10 cellular contexts compared by ENCODE assay signal in the genomic region with DNA sequence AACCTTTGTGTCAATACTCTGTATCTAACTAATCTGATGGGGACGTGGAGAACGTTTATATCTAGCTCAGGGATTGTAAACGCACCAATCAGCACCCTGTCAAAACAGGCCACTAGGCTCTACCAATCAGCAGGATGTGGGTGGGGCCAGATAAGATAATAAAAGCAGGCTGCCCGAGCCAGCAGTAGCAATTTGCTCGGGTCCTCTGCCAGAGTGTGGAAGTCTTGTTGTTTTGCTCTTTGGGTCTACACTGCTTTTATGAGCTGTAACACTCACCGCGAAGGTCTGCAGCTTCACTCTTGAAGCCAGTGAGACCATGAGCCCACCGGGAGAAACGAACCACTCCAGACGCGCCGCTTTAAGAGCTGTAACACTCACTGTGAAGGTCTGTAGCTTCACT. TPM values are rescaled to one million over a fixed set of nuclear protein-coding genes. Genes with fewer than 3 reads are reported as not detected.
A peak's percentile ranks its signal among the peaks of the same experiment; 100 is the strongest.
DNase-seq lines count a peak whose midpoint lies in the region; ATAC-seq, FAIRE-seq and TF ChIP-seq lines count a peak whose summit lies in the region.
"Not testable (repeated sequence)": the region's sequence is repeated elsewhere in the genome, so short reads cannot be mapped to it uniquely, and the experiment has no call there.
"Had no signal": no experiment of that assay in that cellular context is flagged by ENCODE, and none has a peak within 500 bp of the region (broad histone marks: within the 10 kb centered on the region; RNA-seq: fewer than 3 reads in every experiment).

No MANE protein-coding gene starts in this region.

- peak; percentile 37 to 54; a peak in 2 of 4 replicates for TF ChIP-seq POLR2A in HepG2 (IDR thresholded peaks at IDR 0.05; ENCODE audit: insufficient read depth in 1 of 2, low read depth in 2 of 2, low read length in 2 of 2)

- DNase-seq in OCI-M1 (lab: John Stamatoyannopoulos, UW) (peak; percentile 36), cerebellar cortex (ENCODE audit: low spot score) (peak; percentile 21)
- not testable (repeated sequence) for DNase-seq in WTC11 (ENCODE audit: low spot score); HepG2 (ENCODE audit: low spot score); neural progenitor cell (ENCODE audit: low spot score)

- H4K20me1 ChIP-seq in HepG2 (ENCODE audit: insufficient read depth, low read length); neural progenitor cell (ENCODE audit: low read depth): not testable (repeated sequence)

- TF ChIP-seq EP300 in HepG2 (IDR thresholded peaks at IDR 0.05; ENCODE audit: low read depth in 2 of 2, low read length in 2 of 2); HepG2 (CRISPR knock-in tag; IDR thresholded peaks at IDR 0.05; ENCODE audit: borderline replicate concordance): not testable (repeated sequence)

- H3K27me3 ChIP-seq in HUES6 (ENCODE audit: control insufficient read depth, insufficient read depth, low read length); HepG2 (ENCODE audit: control insufficient read depth in 1 of 2, insufficient read depth in 2 of 2, low read length in 2 of 2); neural progenitor cell: not testable (repeated sequence)

- H3K9me3 ChIP-seq in HUES6 (ENCODE audit: control insufficient read depth, insufficient read depth, low read depth, low read length); HepG2 (ENCODE audit: low read length); neural progenitor cell (ENCODE audit: low read depth): not testable (repeated sequence)

- H3K9ac ChIP-seq in HUES6 (ENCODE audit: low read length); HepG2 (ENCODE audit: insufficient read depth, low read depth, low read length); neural progenitor cell: not testable (repeated sequence)

- not testable (repeated sequence) for H3K4me3 Mint-ChIP-seq in WTC11, neural progenitor cell

- ATAC-seq in WTC11, HepG2: not testable (repeated sequence)

- H2AFZ ChIP-seq in HepG2 (ENCODE audit: low read length); neural progenitor cell (replicated peaks): not testable (repeated sequence)

- H3K4me1 Mint-ChIP-seq in WTC11, neural progenitor cell: not testable (repeated sequence)

- intact Hi-C loops in HepG2 (cut with micrococcal nuclease; ENCODE audit: unreplicated experiment), result not testable (repeated sequence)

- not testable (repeated sequence) for H3K27ac Mint-ChIP-seq in WTC11
- H3K27ac Mint-ChIP-seq in neural progenitor cell, result peak overlapping the region; percentile 91

- peaks cover 11% of the 10 kb centered on the region for H3K36me3 Mint-ChIP-seq in WTC11
- H3K36me3 Mint-ChIP-seq in neural progenitor cell, result not testable (repeated sequence)

- H3K9me3 Mint-ChIP-seq in WTC11, result peaks cover 11% of the 10 kb centered on the region
- not testable (repeated sequence) for H3K9me3 Mint-ChIP-seq in neural progenitor cell

- in situ Hi-C loops in HepG2 (cut with HindIII; ENCODE audit: extremely low pct_ligation_motif_present, low pct_unique_long_range_greater_than_20kb), result not testable (repeated sequence)

- 72% methylated on average over 12 of the region's 12 CpGs for WGBS in HepG2 (ENCODE audit: low lambda C conversion rate)

- not testable (repeated sequence) for H3K4me1 ChIP-seq in HUES6 (ENCODE audit: control insufficient read depth, insufficient read depth, low read length); neural progenitor cell
- H3K4me1 ChIP-seq in HepG2 (ENCODE audit: insufficient read depth, low read length), result peaks cover 20% of the 10 kb centered on the region

- BruUV-seq in HepG2 (replicated peaks; lab: Mats Ljungman, UMichigan), result not testable (repeated sequence)

- peak overlapping the region; percentile 3; the same call in 1 of the 2 replicates for H3K4me3 ChIP-seq in HUES6 (ENCODE audit: low read depth, low read length)
- not testable (repeated sequence) for H3K4me3 ChIP-seq in HepG2 (replicated peaks in 1 of 3; ENCODE audit: insufficient read depth in 1 of 3, low read depth in 2 of 3, low read length in 3 of 3); neural progenitor cell

- not testable (repeated sequence) for H3K27ac ChIP-seq in HUES6 (ENCODE audit: low read depth, low read length); HepG2 (ENCODE audit: extremely low read length, insufficient read depth, low read length); neural progenitor cell

- not testable (repeated sequence) for TF ChIP-seq RAD21 in HepG2 (CRISPR knock-in tag; IDR thresholded peaks at IDR 0.05)

- 0 out of 2 replicates have a peak overlapping the region, but pooled peaks have one; percentile 18 for H3K4me2 ChIP-seq in HepG2 (ENCODE audit: low read depth, low read length)
- not testable (repeated sequence) for H3K4me2 ChIP-seq in neural progenitor cell

- CTCF ChIA-PET in WTC11 (lab: Charles Lee), result interaction anchor here (0.7 to 2.4 kb wide), 3 partner anchors 13 to 88 kb away, joined by 3 to 6 read pairs (median 3); partner anchors contain the start of gene COL26A1
- CTCF ChIA-PET in HepG2 (lab: Yijun Ruan, JAX; ENCODE audit: low intra/inter-chr PET ratio, low total read pairs), result not testable (repeated sequence)

- H3K79me2 ChIP-seq in HepG2 (ENCODE audit: insufficient read depth, low read length); neural progenitor cell (ENCODE audit: low read depth): not testable (repeated sequence)

- POLR2A ChIA-PET in WTC11 (lab: Charles Lee), result interaction anchor here (0.6 kb wide), 1 partner anchor 88 kb away, joined by 8 read pairs; no protein-coding TSS in a partner anchor
- POLR2A ChIA-PET in HepG2 (lab: Yijun Ruan, JAX), result not testable (repeated sequence)

- not testable (repeated sequence) for FAIRE-seq in HepG2 (lab: Jason Lieb, UNC)

- not testable (repeated sequence) for H3K36me3 ChIP-seq in HUES6 (ENCODE audit: control insufficient read depth, insufficient read depth, low read length); HepG2 (replicated peaks in 1 of 2; ENCODE audit: control insufficient read depth in 1 of 2, insufficient read depth in 2 of 2, low read length in 2 of 2); neural progenitor cell

- H3K27me3 Mint-ChIP-seq in WTC11 (ENCODE audit: low read depth); neural progenitor cell (ENCODE audit: insufficient read depth, low read depth): not testable (repeated sequence)

- not testable (repeated sequence) for H3F3A ChIP-seq in neural progenitor cell (ENCODE audit: low read depth)

- TF ChIP-seq CTCF in WTC11 (IDR thresholded peaks at IDR 0.05); HepG2 (CRISPR knock-in tag; IDR thresholded peaks at IDR 0.05); neural progenitor cell (IDR thresholded peaks at IDR 0.05): not testable (repeated sequence)

RNA-seq across cellular contexts. Expression of gene COL26A1, which starts 13.4 kb away (rescaled TPM):
- total RNA-seq in WTC11 (2021) (64.4 to 70.9 TPM (median 67.0 TPM) in 3 replicates), HepG2 (2016; rRNA removed; fragmentation: Illumina TruSeq; extraction: Trizol) (3.9 and 9.2 TPM in 2 replicates), neural progenitor cell (ENCODE audit: low replicate concordance) (26.7 and 80.0 TPM in 2 replicates)
- 0.62 and 0.81 TPM in 2 replicates for total RNA-seq in HepG2 (2016; cell fraction: cytosol; rRNA removed; fragmentation: Illumina TruSeq; extraction: Trizol; ENCODE audit: low read depth)
- total RNA-seq in HepG2 (2016; cell fraction: insoluble cytoplasmic fraction; rRNA removed; fragmentation: Illumina TruSeq; extraction: Trizol), result 3.5 and 9.3 TPM in 2 replicates
- 1.7 and 2.1 TPM in 2 replicates for total RNA-seq in HepG2 (2016; cell fraction: membrane; rRNA removed; fragmentation: Illumina TruSeq; extraction: Trizol)
- total RNA-seq in HepG2 (2016; cell fraction: nucleus; rRNA removed; fragmentation: Illumina TruSeq; extraction: Trizol), result 8.2 and 9.3 TPM in 2 replicates
- 6.8 and 7.8 TPM in 2 replicates for polyA plus RNA-seq in HepG2 (2011; rRNA removed)
- polyA plus RNA-seq in HepG2 (2011; cell fraction: cytosol; rRNA removed), result 5.6 and 9.2 TPM in 2 replicates
- polyA plus RNA-seq in HepG2 (2011; cell fraction: nucleus; rRNA removed), result 13.0 and 14.5 TPM in 2 replicates
- 2.6 and 3.4 TPM in 2 replicates for polyA plus RNA-seq in HepG2 (2012)
- 0.67 and 0.85 TPM in 2 replicates for polyA plus RNA-seq in HepG2 (2016; cell fraction: cytosol; fragmentation: Illumina TruSeq; extraction: Trizol; ENCODE audit: low read depth)
- 3.9 and 4.7 TPM in 2 replicates for polyA plus RNA-seq in HepG2 (2016; cell fraction: insoluble cytoplasmic fraction; fragmentation: Illumina TruSeq; extraction: Trizol; ENCODE audit: low read depth)
- polyA plus RNA-seq in HepG2 (2016; cell fraction: membrane; fragmentation: Illumina TruSeq; extraction: Trizol; ENCODE audit: low read depth), result 1.2 and 1.4 TPM in 2 replicates
- polyA plus RNA-seq in HepG2 (2016; cell fraction: nucleus; fragmentation: Illumina TruSeq; extraction: Trizol; ENCODE audit: insufficient read depth, low read depth), result 21.1 and 25.2 TPM in 2 replicates
- polyA minus RNA-seq in HepG2 (2011; rRNA and poly(A)+ RNA removed; ENCODE audit: low replicate concordance), result 0.37 and 7.5 TPM in 2 replicates
- 2.8 and 4.2 TPM in 2 replicates for polyA minus RNA-seq in HepG2 (2011; cell fraction: cytosol; rRNA and poly(A)+ RNA removed)
- 1.2 and 1.5 TPM in 2 replicates for polyA minus RNA-seq in HepG2 (2011; cell fraction: nucleus; rRNA and poly(A)+ RNA removed)
- total RNA-seq: CD4-positive, alpha-beta memory T cell; CD4-positive, CD25-positive, alpha-beta regulatory T cell; CD8-positive, alpha-beta memory T cell had no signal
- polyA plus RNA-seq: CD14-positive monocyte; CD4-positive, alpha-beta memory T cell; CD4-positive, CD25-positive, alpha-beta regulatory T cell; CD8-positive, alpha-beta memory T cell had no signal

RNA-seq across cellular contexts. Expression of gene IFT22, which starts 27.7 kb away (rescaled TPM):
- total RNA-seq in WTC11 (2021) (13.7 to 16.6 TPM (median 15.5 TPM) in 3 replicates), HepG2 (2016; rRNA removed; fragmentation: Illumina TruSeq; extraction: Trizol) (14.5 and 16.5 TPM in 2 replicates), neural progenitor cell (ENCODE audit: low replicate concordance) (25.5 and 30.1 TPM in 2 replicates)
- 23.5 and 27.8 TPM in 2 replicates for total RNA-seq in HepG2 (2016; cell fraction: cytosol; rRNA removed; fragmentation: Illumina TruSeq; extraction: Trizol; ENCODE audit: low read depth)
- total RNA-seq in HepG2 (2016; cell fraction: insoluble cytoplasmic fraction; rRNA removed; fragmentation: Illumina TruSeq; extraction: Trizol), result 13.0 and 17.6 TPM in 2 replicates
- 24.7 and 29.0 TPM in 2 replicates for total RNA-seq in HepG2 (2016; cell fraction: membrane; rRNA removed; fragmentation: Illumina TruSeq; extraction: Trizol)
- total RNA-seq in HepG2 (2016; cell fraction: nucleus; rRNA removed; fragmentation: Illumina TruSeq; extraction: Trizol), result 5.5 and 6.0 TPM in 2 replicates
- polyA plus RNA-seq in HepG2 (2011; rRNA removed), result 7.8 and 8.9 TPM in 2 replicates
- polyA plus RNA-seq in HepG2 (2011; cell fraction: cytosol; rRNA removed), result 7.0 and 7.1 TPM in 2 replicates
- 1.8 and 2.0 TPM in 2 replicates for polyA plus RNA-seq in HepG2 (2011; cell fraction: nucleus; rRNA removed)
- polyA plus RNA-seq in HepG2 (2012), result 4.7 and 5.5 TPM in 2 replicates
- polyA plus RNA-seq in HepG2 (2016; cell fraction: cytosol; fragmentation: Illumina TruSeq; extraction: Trizol; ENCODE audit: low read depth), result 46.8 and 53.1 TPM in 2 replicates
- polyA plus RNA-seq in HepG2 (2016; cell fraction: insoluble cytoplasmic fraction; fragmentation: Illumina TruSeq; extraction: Trizol; ENCODE audit: low read depth), result 22.9 and 25.9 TPM in 2 replicates
- 35.2 and 39.0 TPM in 2 replicates for polyA plus RNA-seq in HepG2 (2016; cell fraction: membrane; fragmentation: Illumina TruSeq; extraction: Trizol; ENCODE audit: low read depth)
- 9.2 and 9.7 TPM in 2 replicates for polyA plus RNA-seq in HepG2 (2016; cell fraction: nucleus; fragmentation: Illumina TruSeq; extraction: Trizol; ENCODE audit: insufficient read depth, low read depth)
- 5.5 and 32.8 TPM in 2 replicates for polyA minus RNA-seq in HepG2 (2011; rRNA and poly(A)+ RNA removed; ENCODE audit: low replicate concordance)
- 4.2 and 5.5 TPM in 2 replicates for polyA minus RNA-seq in HepG2 (2011; cell fraction: cytosol; rRNA and poly(A)+ RNA removed)
- 3.0 and 3.7 TPM in 2 replicates for polyA minus RNA-seq in HepG2 (2011; cell fraction: nucleus; rRNA and poly(A)+ RNA removed)
